1 cellular context compared by ENCODE assay signal in genomic region chr9:136840877-136841645, GRCh38.
TF ChIP-seq lines count a peak whose summit lies in the region.

No MANE protein-coding gene starts in this region.

TF ChIP-seq in HepG2, 621 proteins besides CTCF, POLR2A, EP300 and RAD21 (continued from another document and continues in another):
- TF ChIP-seq ZNF598 (CRISPR knock-in tag; IDR thresholded peaks at IDR 0.05; ENCODE audit: borderline replicate concordance) (no peak), HNF4A (CRISPR knock-in tag; IDR thresholded peaks at IDR 0.05) (peak; percentile 73), ZBTB46 (CRISPR knock-in tag; IDR thresholded peaks at IDR 0.05; ENCODE audit: borderline replicate concordance) (no peak; the same call in 1 of the 2 replicates), POLR2AphosphoS5 (IDR thresholded peaks at IDR 0.05; ENCODE audit: low read depth, low read length) (no peak; the same call in 1 of the 2 replicates), ZNF678 (CRISPR knock-in tag; IDR thresholded peaks at IDR 0.05) (no peak), REXO4 (CRISPR knock-in tag; IDR thresholded peaks at IDR 0.05; ENCODE audit: borderline replicate concordance) (no peak), NCOA1 (CRISPR knock-in tag; IDR thresholded peaks at IDR 0.05) (no peak), STAG1 (CRISPR knock-in tag; IDR thresholded peaks at IDR 0.05) (no peak), SPEN (CRISPR knock-in tag; IDR thresholded peaks at IDR 0.05; ENCODE audit: low read depth) (peak; percentile 55; the same call in 1 of the 2 replicates), ELK4 (CRISPR knock-in tag; IDR thresholded peaks at IDR 0.05; ENCODE audit: borderline replicate concordance) (no peak), ZNF670 (CRISPR knock-in tag; IDR thresholded peaks at IDR 0.05; ENCODE audit: borderline replicate concordance) (no peak), ZNF768 (CRISPR knock-in tag; IDR thresholded peaks at IDR 0.05) (peak; percentile 36; the same call in 1 of the 2 replicates), MLXIP (CRISPR knock-in tag; IDR thresholded peaks at IDR 0.05; ENCODE audit: borderline replicate concordance) (no peak), PHF8 (CRISPR knock-in tag; IDR thresholded peaks at IDR 0.05) (no peak), RBAK (CRISPR knock-in tag; IDR thresholded peaks at IDR 0.05) (no peak), NCOA5 (CRISPR knock-in tag; IDR thresholded peaks at IDR 0.05) (no peak), TRAFD1 (CRISPR knock-in tag; IDR thresholded peaks at IDR 0.05; ENCODE audit: borderline replicate concordance) (no peak), MAFG (CRISPR knock-in tag; IDR thresholded peaks at IDR 0.05) (no peak), ZNF383 (CRISPR knock-in tag; IDR thresholded peaks at IDR 0.05; ENCODE audit: borderline replicate concordance) (peak; percentile 54; the same call in 1 of the 2 replicates), ZNF3 (CRISPR knock-in tag; IDR thresholded peaks at IDR 0.05) (no peak), DRAP1 (CRISPR knock-in tag; IDR thresholded peaks at IDR 0.05) (no peak), ZFX (CRISPR knock-in tag; IDR thresholded peaks at IDR 0.05; ENCODE audit: low read depth) (no peak; the same call in 1 of the 2 replicates), DBP (CRISPR knock-in tag; IDR thresholded peaks at IDR 0.05; ENCODE audit: not compliant biosample characterization) (no peak), ZSCAN5A (CRISPR knock-in tag; IDR thresholded peaks at IDR 0.05; ENCODE audit: borderline replicate concordance) (no peak), STAT5B (CRISPR knock-in tag; IDR thresholded peaks at IDR 0.05) (no peak), RFX3 (CRISPR knock-in tag; IDR thresholded peaks at IDR 0.05) (peak; percentile 81), ZNF430 (CRISPR knock-in tag; IDR thresholded peaks at IDR 0.05) (no peak; the same call in 1 of the 2 replicates), ZNF256 (CRISPR knock-in tag; conservative IDR thresholded peaks at IDR 0.05) (no peak), ZNF292 (CRISPR knock-in tag; IDR thresholded peaks at IDR 0.05; ENCODE audit: borderline replicate concordance, low read depth) (no peak), ATF5 (CRISPR knock-in tag; IDR thresholded peaks at IDR 0.05; ENCODE audit: low read depth) (peak; percentile 83; the same call in 1 of the 2 replicates), ZSCAN25 (CRISPR knock-in tag; IDR thresholded peaks at IDR 0.05) (0 out of 2 replicates have a peak, but pooled peaks have one; percentile 56), ZNF740 (CRISPR knock-in tag; IDR thresholded peaks at IDR 0.05) (0 out of 2 replicates have a peak, but pooled peaks have one; percentile 38), ZFP82 (CRISPR knock-in tag; IDR thresholded peaks at IDR 0.05; ENCODE audit: borderline replicate concordance) (no peak), ZNF414 (CRISPR knock-in tag; IDR thresholded peaks at IDR 0.05) (no peak), PRDM10 (CRISPR knock-in tag; IDR thresholded peaks at IDR 0.05; ENCODE audit: low read depth) (no peak), ZFP1 (CRISPR knock-in tag; IDR thresholded peaks at IDR 0.05) (no peak), U2AF2 (IDR thresholded peaks at IDR 0.05; ENCODE audit: low read depth, low read length) (no peak), GATA4 (IDR thresholded peaks at IDR 0.05; ENCODE audit: borderline replicate concordance, low read depth) (0 out of 2 replicates have a peak, but pooled peaks have one; percentile 19), CAMTA2 (CRISPR knock-in tag; IDR thresholded peaks at IDR 0.05; ENCODE audit: borderline replicate concordance) (0 out of 2 replicates have a peak, but pooled peaks have one; percentile 36), CBX2 (IDR thresholded peaks at IDR 0.05; ENCODE audit: low read depth, low read length) (no peak), CBX2 (CRISPR knock-in tag; IDR thresholded peaks at IDR 0.05; ENCODE audit: low read depth) (no peak), CREBL2 (CRISPR knock-in tag; IDR thresholded peaks at IDR 0.05; ENCODE audit: borderline replicate concordance) (no peak), ARNT2 (CRISPR knock-in tag; IDR thresholded peaks at IDR 0.05; ENCODE audit: low read depth) (no peak), EEA1 (CRISPR knock-in tag; IDR thresholded peaks at IDR 0.05; ENCODE audit: borderline replicate concordance) (no peak; the same call in 1 of the 2 replicates), ZNF841 (CRISPR knock-in tag; IDR thresholded peaks at IDR 0.05; ENCODE audit: borderline replicate concordance) (0 out of 2 replicates have a peak, but pooled peaks have one; percentile 31), CREM (IDR thresholded peaks at IDR 0.05) (no peak), CREM (CRISPR knock-in tag; IDR thresholded peaks at IDR 0.05) (no peak), ZBTB26 (CRISPR knock-in tag; IDR thresholded peaks at IDR 0.05; ENCODE audit: borderline replicate concordance) (no peak), ZNF674 (CRISPR knock-in tag; IDR thresholded peaks at IDR 0.05; ENCODE audit: low read depth) (no peak)
